In the genomic region with DNA sequence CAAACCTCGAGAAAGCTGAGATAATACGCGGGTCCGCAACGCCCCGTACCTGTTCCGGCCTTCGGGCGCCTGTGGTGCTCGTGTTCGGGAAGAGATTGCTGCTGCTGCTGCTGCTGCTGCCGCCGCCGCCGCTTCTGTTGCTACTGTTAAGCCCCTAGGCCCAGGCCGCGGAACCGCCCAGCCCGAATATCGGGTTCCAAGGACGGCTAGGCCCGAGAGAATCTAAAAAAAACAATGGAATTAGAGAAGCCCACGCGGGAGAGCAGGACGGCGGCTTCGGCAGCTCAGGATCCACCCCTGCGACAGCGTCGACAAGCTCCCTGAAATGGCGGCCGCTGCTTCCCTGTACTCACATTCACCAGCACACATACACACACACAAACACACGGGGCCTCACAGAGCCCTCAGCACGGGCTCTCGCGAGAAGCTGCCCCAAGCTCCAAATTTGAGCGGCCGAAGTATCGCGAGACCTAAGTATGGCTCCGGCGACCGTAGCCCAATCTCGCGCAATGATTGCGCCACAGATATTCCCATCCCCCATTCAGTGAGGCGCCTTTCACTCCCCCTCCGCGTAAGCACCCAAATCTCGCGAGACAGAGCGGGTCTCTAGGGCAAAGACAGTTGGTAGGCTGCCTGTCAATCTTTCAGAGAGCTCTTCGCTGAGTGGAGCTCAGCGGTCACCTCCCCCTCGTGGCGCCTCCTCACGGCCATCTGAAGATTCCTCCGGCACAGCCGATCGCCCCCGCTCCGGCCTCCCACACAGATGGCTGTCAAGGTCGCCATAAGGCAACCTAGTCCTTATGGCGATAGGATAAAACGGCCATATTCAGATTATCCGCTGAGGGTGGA, we compare ENCODE assay signal across 8 cellular contexts. TPM values are rescaled to one million over a fixed set of nuclear protein-coding genes. Genes with fewer than 3 reads are reported as not detected.
DNase-seq lines count a peak whose midpoint lies in the region; ATAC-seq and TF ChIP-seq lines count a peak whose summit lies in the region.

A gene (minus strand): TSS at position 369 of the 849 bp plus-strand sequence. CDS start 1,386 bp downstream, outside the sequence.

- ATAC-seq in GM19351 (IDR thresholded peaks at IDR 0.05; ENCODE audit: unreplicated experiment), result peak; percentile 82
- ATAC-seq in HG03521 (IDR thresholded peaks at IDR 0.05; ENCODE audit: unreplicated experiment), result peak; percentile 87

- H3K4me1 Mint-ChIP-seq in CD14-positive monocyte, result peaks cover 42% of the 10 kb centered on the region

- no peaks in the 10 kb centered on the region for H3K9me3 Mint-ChIP-seq in CD14-positive monocyte

- no peak for TF ChIP-seq CTCF in CD14-positive monocyte (IDR thresholded peaks at IDR 0.05)

- H3K27ac Mint-ChIP-seq in CD14-positive monocyte, result peak within 1 kb of the TSS; percentile 97 to 100 (median 100)

- peaks cover 31 to 39% of the 10 kb centered on the region in 2 donors for H3K36me3 Mint-ChIP-seq in CD14-positive monocyte

- intact Hi-C loops in CD14-positive monocyte (cut with micrococcal nuclease), result loop anchor here (1.0 to 5.0 kb wide), 4 partner anchors 27 to 125 kb away; a partner anchor contains a TSS

- H3K4me3 Mint-ChIP-seq in CD14-positive monocyte, result peak within 1 kb of the TSS; percentile 99 to 100

- DNase-seq in CD14-positive monocyte (ENCODE audit: low spot score), result peak; percentile 100
- peak; percentile 100 for DNase-seq in NCI-H748 (lab: John Stamatoyannopoulos, UW; ENCODE audit: unreplicated experiment)
- DNase-seq in activated CD4-positive, alpha-beta T cell treated with anti-CD3 and anti-CD28 coated beads, Interleukin-2, amount 50 U/mL, for 1 hour, result peak; percentile 99
- DNase-seq in cortex of kidney (lab: John Stamatoyannopoulos, UW), result peak; percentile 94
- peak; percentile 100 for DNase-seq in left kidney (ENCODE audit: low read depth, low spot score)
- DNase-seq in stimulated activated CD4-positive, alpha-beta T cell treated with anti-CD3 and anti-CD28 coated beads, Interleukin-2, amount 100 ng/mL, for 24 hours, result peak; percentile 98 to 99

- H3K27me3 Mint-ChIP-seq in CD14-positive monocyte (ENCODE audit: low read depth in 3 of 3), result no peaks in the 10 kb centered on the region

RNA-seq across cellular contexts. Expression of the gene that starts here (rescaled TPM):
- 10 to 100 TPM; 89.5 to 98.0 TPM for polyA plus RNA-seq in CD14-positive monocyte

Comparison
In these comparisons a context has a peak if more than half of its experiments do, and no peak if none do; other contexts are left out.
1. Peak in every context shown above with its lines: DNase-seq and ATAC-seq.